ENCODE assay signal across 14 cellular contexts in genomic region chr3:158771577-158771976, GRCh38. TPM values are rescaled to one million over a fixed set of nuclear protein-coding genes. Genes with fewer than 3 reads are reported as not detected.
"Had no signal": no experiment of that assay in that cellular context is flagged by ENCODE, and none has a peak within 500 bp of the region (broad histone marks: within the 10 kb centered on the region; RNA-seq: fewer than 3 reads in every experiment).

No MANE protein-coding gene starts in this region.

- H3K36me3 ChIP-seq: brain microvascular endothelial cell, heart left ventricle had no signal

- H3K9me3 ChIP-seq: heart left ventricle had no signal

- DNase-seq: activated CD4-positive, alpha-beta T cell treated with anti-CD3 and anti-CD28 coated beads, Interleukin-2, amount 50 U/mL, for 1 hour; activated CD4-positive, CD25-positive, alpha-beta regulatory T cell; activated CD8-positive, alpha-beta memory T cell treated with anti-CD3 and anti-CD28 coated beads for 24 hours; activated naive CD8-positive, alpha-beta T cell treated with anti-CD3 and anti-CD28 coated beads, Interleukin-2, amount 10 ng/mL, durations not matched to agents 7 days and 5 days; brain microvascular endothelial cell; cortex of kidney; effector CD4-positive, alpha-beta T cell; heart left ventricle; naive thymus-derived CD8-positive, alpha-beta T cell; retina; SW 1271 had no signal

- H3K27me3 ChIP-seq: brain microvascular endothelial cell, heart left ventricle had no signal

- ATAC-seq: heart left ventricle; naive thymus-derived CD8-positive, alpha-beta T cell; stimulated activated effector memory CD8-positive, alpha-beta T cell treated with anti-CD3 and anti-CD28 coated beads, Interleukin-12 subunit alpha, Interleukin-12 subunit beta, amount 100 ng/mL, for 72 hours had no signal

- H3K4me3 ChIP-seq: heart left ventricle had no signal

RNA-seq across cellular contexts. Expression of gene RARRES1, which starts 39.3 kb away (rescaled TPM):
- total RNA-seq: activated naive CD8-positive, alpha-beta T cell treated with anti-CD3 and anti-CD28 coated beads, Interleukin-2, amount 10 ng/mL, durations not matched to agents 7 days and 5 days; activated T-helper 1 cell treated with anti-CD3 and anti-CD28 coated beads, Interleukin-12 subunit alpha, Interleukin-12 subunit beta, Interleukin-2, Interleukin-4 antibody, amounts not matched to agents 30 ng/mL and 10 ng/mL and 1 ng/mL, durations not matched to agents 14 hours and 24 hours and 36 hours; naive thymus-derived CD8-positive, alpha-beta T cell; T-helper 2 cell treated with Interferon-gamma antibody and Interleukin-4, amounts not matched to agents 100 ng/mL and 5 ng/mL, for 36 hours had no signal
- polyA plus RNA-seq: naive thymus-derived CD8-positive, alpha-beta T cell had no signal
